ENCODE assay signal across 23 cellular contexts in genomic region chr12:104348283-104348993, GRCh38.
"Had no signal": no experiment of that assay in that cellular context is flagged by ENCODE, and none has a peak within 500 bp of the region (broad histone marks: within the 10 kb centered on the region; RNA-seq: fewer than 3 reads in every experiment).

No MANE protein-coding gene starts in this region.

- FAIRE-seq: endometrium, frontal cortex had no signal

- H3K27me3 Mint-ChIP-seq: naive B cell; stimulated activated naive B cell treated with anti-CD40 and anti-IgM and Interleukin-4, amounts not matched to agents 10 μg/mL and 1 μg/mL and 100 μg/mL, for 72 hours; stimulated activated naive CD8-positive, alpha-beta T cell treated with anti-CD3 and anti-CD28 coated beads, Interleukin-15, amount 100 ng/mL, for 72 hours had no signal

- H3K27ac ChIP-seq: colonic mucosa, heart left ventricle, psoas muscle, spleen, testis, tibial nerve had no signal

- DNase-seq: colonic mucosa; effector CD8-positive, alpha-beta T cell; heart left ventricle; hippocampal formation; left colon; left ventricle myocardium superior; mesendoderm; naive B cell; psoas muscle; retina; spleen; stimulated activated CD4-positive, alpha-beta T cell treated with anti-CD3 and anti-CD28 coated beads, Interleukin-15, amount 100 ng/mL, for 24 hours; stimulated activated CD4-positive, alpha-beta T cell treated with anti-CD3 and anti-CD28 coated beads, Interleukin-1b, Interleukin-23, amount 100 ng/mL, for 48 hours; stimulated activated CD4-positive, alpha-beta T cell treated with anti-CD3 and anti-CD28 coated beads, Interleukin-4, amount 100 ng/mL, for 4 hours; stimulated activated naive B cell treated with anti-CD40 and anti-IgM and Interleukin-4, amounts not matched to agents 10 μg/mL and 1 μg/mL and 100 μg/mL, for 72 hours; stimulated activated naive CD8-positive, alpha-beta T cell treated with anti-CD3 and anti-CD28 coated beads, Interleukin-15, amount 100 ng/mL, for 72 hours; testis had no signal

- H3K4me1 ChIP-seq: colonic mucosa, spleen, testis, tibial nerve had no signal

- H3K27ac Mint-ChIP-seq: nephron; stimulated activated naive B cell treated with anti-CD40 and anti-IgM and Interleukin-4, amounts not matched to agents 10 μg/mL and 1 μg/mL and 100 μg/mL, for 72 hours had no signal

- H3K4me3 ChIP-seq: colonic mucosa, heart left ventricle, psoas muscle, spleen, testis, tibial nerve had no signal

- H3K9me3 ChIP-seq: colonic mucosa, heart left ventricle, psoas muscle, spleen, testis, tibial nerve had no signal

- H3K9me3 Mint-ChIP-seq: naive B cell; nephron; stimulated activated naive B cell treated with anti-CD40 and anti-IgM and Interleukin-4, amounts not matched to agents 10 μg/mL and 1 μg/mL and 100 μg/mL, for 72 hours; stimulated activated naive CD8-positive, alpha-beta T cell treated with anti-CD3 and anti-CD28 coated beads, Interleukin-15, amount 100 ng/mL, for 72 hours had no signal

- H3K36me3 ChIP-seq: colonic mucosa had no signal

- H3K27me3 ChIP-seq: colonic mucosa, heart left ventricle, spleen, testis, tibial nerve had no signal

- ATAC-seq: esophagus mucosa; heart left ventricle; left colon; left ventricle myocardium superior; sciatic nerve; stimulated activated naive B cell treated with anti-CD40 and anti-IgM and Interleukin-4, amounts not matched to agents 10 μg/mL and 1 μg/mL and 100 μg/mL, for 72 hours; stimulated activated naive CD8-positive, alpha-beta T cell treated with anti-CD3 and anti-CD28 coated beads, Interleukin-15, amount 100 ng/mL, for 72 hours had no signal

- H3K4me3 Mint-ChIP-seq: naive B cell; nephron; stimulated activated naive B cell treated with anti-CD40 and anti-IgM and Interleukin-4, amounts not matched to agents 10 μg/mL and 1 μg/mL and 100 μg/mL, for 72 hours; stimulated activated naive CD8-positive, alpha-beta T cell treated with anti-CD3 and anti-CD28 coated beads, Interleukin-15, amount 100 ng/mL, for 72 hours had no signal

- H3K4me1 Mint-ChIP-seq: nephron; stimulated activated naive CD8-positive, alpha-beta T cell treated with anti-CD3 and anti-CD28 coated beads, Interleukin-15, amount 100 ng/mL, for 72 hours had no signal
